Comparison of ENCODE assay signal across 24 cellular contexts in the genomic region with DNA sequence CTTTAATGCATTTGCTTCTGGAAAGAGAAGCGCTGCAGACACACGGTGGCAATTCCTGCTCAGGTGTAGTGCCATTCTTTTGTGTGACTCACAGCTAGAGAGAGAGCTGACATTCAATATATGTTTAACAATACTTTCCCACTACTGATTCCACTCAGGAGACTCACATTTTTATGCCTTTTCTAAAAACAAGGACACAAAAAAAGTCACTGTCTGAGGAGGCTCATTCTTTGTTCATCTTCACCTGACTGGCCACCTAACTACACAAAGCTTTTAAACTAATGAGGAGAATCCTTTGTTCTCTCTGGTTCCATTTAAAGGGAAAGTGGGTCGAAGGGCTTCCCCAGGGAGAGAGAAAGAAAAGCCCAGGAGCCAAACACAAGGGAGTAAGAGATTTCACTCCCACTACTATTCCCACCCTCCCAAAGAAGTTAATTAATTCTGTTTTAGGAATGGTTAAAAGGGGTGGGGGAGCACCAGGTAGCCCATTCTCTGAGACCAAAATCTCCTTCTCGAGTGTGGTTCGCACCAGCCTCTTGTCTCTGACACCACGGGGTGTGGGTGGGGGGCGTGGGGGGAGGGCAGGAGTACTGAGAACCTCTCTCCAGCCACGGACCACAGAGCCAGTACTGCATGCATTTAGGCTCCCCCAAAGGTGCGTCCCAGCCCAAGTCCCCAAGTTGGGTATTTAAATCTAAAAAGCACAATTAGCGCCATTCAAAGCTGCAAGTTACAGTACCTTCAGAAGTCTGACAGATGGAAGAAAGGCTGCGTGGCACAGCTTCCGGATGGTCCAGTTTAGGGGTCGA. TPM values are rescaled to one million over a fixed set of nuclear protein-coding genes. Genes with fewer than 3 reads are reported as not detected.
DNase-seq lines count a peak whose midpoint lies in the region; TF ChIP-seq lines count a peak whose summit lies in the region.
"Had no signal": no experiment of that assay in that cellular context is flagged by ENCODE, and none has a peak within 500 bp of the region (broad histone marks: within the 10 kb centered on the region; RNA-seq: fewer than 3 reads in every experiment).

No MANE protein-coding gene starts in this region.

- no peak for TF ChIP-seq POLR2A in transverse colon (IDR thresholded peaks at IDR 0.05)

- H3K9me3 Mint-ChIP-seq in H9, result peaks cover 1 to 2% of the 10 kb centered on the region in 2 experiments; a peak in 2 of 5 replicates
- H3K9me3 Mint-ChIP-seq: activated CD4-positive, alpha-beta memory T cell treated with anti-CD3 and anti-CD28 coated beads for 36 hours; activated naive CD8-positive, alpha-beta T cell treated with anti-CD3 and anti-CD28 coated beads, Interleukin-2, amount 50 U/mL, for 24 hours had no signal

- no peak overlapping the region for H4K5ac ChIP-seq in H9 (ENCODE audit: insufficient read length, low read depth, low read length)

- no peak overlapping the region for H2BK20ac ChIP-seq in H9 (ENCODE audit: low read depth, low read length, poor library complexity, severe bottlenecking)

- H4K91ac ChIP-seq in H9 (ENCODE audit: insufficient read length, low read depth, low read length) (no peak overlapping the region), trophoblast cell (ENCODE audit: low read depth, low read length) (no peak overlapping the region)

- peak overlapping the region; percentile 78 to 86 for H3K4me3 Mint-ChIP-seq in H9
- H3K4me3 Mint-ChIP-seq: activated CD4-positive, alpha-beta memory T cell treated with anti-CD3 and anti-CD28 coated beads for 36 hours; activated naive CD8-positive, alpha-beta T cell treated with anti-CD3 and anti-CD28 coated beads, Interleukin-2, amount 50 U/mL, for 24 hours had no signal

- H3K56ac ChIP-seq in H9 (ENCODE audit: insufficient read length, low read depth, low read length), result no peak overlapping the region

- no peaks in the 10 kb centered on the region for H3K79me2 ChIP-seq in H9 (ENCODE audit: insufficient read depth, low read length)
- no peaks in the 10 kb centered on the region for H3K79me2 ChIP-seq in trophoblast cell (ENCODE audit: control insufficient read depth, insufficient read depth, low read length, poor library complexity)

- H2AFZ ChIP-seq in H9 (ENCODE audit: low read length), result no peak overlapping the region
- H2AFZ ChIP-seq in trophoblast cell (ENCODE audit: insufficient read depth, low read length, poor library complexity), result no peak overlapping the region

- H3K36me3 ChIP-seq in trophoblast cell (ENCODE audit: control insufficient read depth in 1 of 2, insufficient read depth in 2 of 2, low read length in 2 of 2) (no peaks in the 10 kb centered on the region), transverse colon (no peaks in the 10 kb centered on the region)
- H3K36me3 ChIP-seq: HAP-1, MG63, stomach had no signal

- H2BK5ac ChIP-seq in H9 (ENCODE audit: insufficient read length, low read length) (no peak overlapping the region), trophoblast cell (ENCODE audit: low read depth, low read length, poor library complexity) (no peak overlapping the region)

- H3K23me2 ChIP-seq in H9 (ENCODE audit: insufficient read length, low read depth, low read length, poor library complexity, severe bottlenecking), result peaks cover 20% of the 10 kb centered on the region

- no peak for TF ChIP-seq EP300 in transverse colon (IDR thresholded peaks at IDR 0.05; ENCODE audit: low read depth)

- H3K27ac Mint-ChIP-seq in H9, result peak overlapping the region; percentile 94 to 99 (median 98)
- H3K27ac Mint-ChIP-seq: activated CD4-positive, alpha-beta memory T cell treated with anti-CD3 and anti-CD28 coated beads for 36 hours; activated naive CD8-positive, alpha-beta T cell treated with anti-CD3 and anti-CD28 coated beads, Interleukin-2, amount 50 U/mL, for 24 hours had no signal

- no peak overlapping the region for H3K23ac ChIP-seq in H9 (ENCODE audit: insufficient read length, low read depth, low read length)
- H3K23ac ChIP-seq in trophoblast cell (ENCODE audit: low read length), result no peak overlapping the region

- H3K4me2 ChIP-seq in H9 (ENCODE audit: insufficient read depth, insufficient read length, low read length) (peak overlapping the region; percentile 73), trophoblast cell (ENCODE audit: low read length) (peak overlapping the region; percentile 48)

- peak overlapping the region; percentile 63; the same call in 1 of the 2 replicates for H3K4me3 ChIP-seq in iPS-18c (ENCODE audit: insufficient read depth, low read depth, low read length)
- no peak overlapping the region for H3K4me3 ChIP-seq in trophoblast cell (ENCODE audit: low read depth, low read length)
- H3K4me3 ChIP-seq in transverse colon, result no peak overlapping the region
- H3K4me3 ChIP-seq: body of pancreas, HAP-1, K562, MG63, stomach had no signal

- H3K9me3 ChIP-seq in H9 (ENCODE audit: control insufficient read depth, low read depth, low read length), result no peaks in the 10 kb centered on the region
- H3K9me3 ChIP-seq in iPS-18c (ENCODE audit: control insufficient read depth, insufficient read depth, low read length), result no peaks in the 10 kb centered on the region
- no peaks in the 10 kb centered on the region for H3K9me3 ChIP-seq in trophoblast cell (ENCODE audit: insufficient read depth, low read depth, low read length)
- H3K9me3 ChIP-seq in transverse colon, result no peaks in the 10 kb centered on the region
- H3K9me3 ChIP-seq: body of pancreas, HAP-1, MG63, stomach had no signal

- H4K12ac ChIP-seq in trophoblast cell (ENCODE audit: low read depth, low read length), result no peak overlapping the region

- H3K14ac ChIP-seq in H9 (ENCODE audit: insufficient read depth, low read length) (peak overlapping the region; percentile 19; the same call in 1 of the 2 replicates), trophoblast cell (ENCODE audit: low read length) (no peak overlapping the region)

- H2BK15ac ChIP-seq in H9 (ENCODE audit: low read depth, low read length), result no peak overlapping the region

- H3T11ph ChIP-seq in H9 (ENCODE audit: low read length), result no peak overlapping the region

- H3K27me3 Mint-ChIP-seq in H9 (ENCODE audit: low read depth), result no peaks in the 10 kb centered on the region; the same call in 1 of the 2 replicates
- H3K27me3 Mint-ChIP-seq: activated naive CD8-positive, alpha-beta T cell treated with anti-CD3 and anti-CD28 coated beads, Interleukin-2, amount 50 U/mL, for 24 hours had no signal

- H3K9ac ChIP-seq in H9 (ENCODE audit: extremely low read depth, insufficient read length, low read length) (peak overlapping the region; percentile 41), trophoblast cell (ENCODE audit: low read length) (no peak overlapping the region)

- DNase-seq in H9 (peak; percentile 34), ecto neural progenitor cell (ENCODE audit: low spot score) (peak; percentile 55), trophoblast cell (no peak), transverse colon (no peak), NCI-H524 (lab: John Stamatoyannopoulos, UW) (no peak), NCI-H1048 (lab: John Stamatoyannopoulos, UW) (no peak), DMS114 treated with DMSO at 0.1 percent for 48 hours (lab: John Stamatoyannopoulos, UW; ENCODE audit: unreplicated experiment) (no peak)
- DNase-seq: activated CD4-positive, alpha-beta memory T cell treated with anti-CD3 and anti-CD28 coated beads for 36 hours; activated CD4-positive, CD25-positive, alpha-beta regulatory T cell; activated effector memory CD4-positive, alpha-beta T cell treated with anti-CD3 and anti-CD28 coated beads, Interleukin-2, amount 50 U/mL, for 16 hours; activated naive CD8-positive, alpha-beta T cell treated with anti-CD3 and anti-CD28 coated beads, Interleukin-2, amount 50 U/mL, for 24 hours; body of pancreas; Calu3; MG63; NCI-H1694; NCI-H226; OCI-M1; stimulated activated CD4-positive, alpha-beta T cell treated with anti-CD3 and anti-CD28 coated beads, Interleukin-12 subunit alpha, Interleukin-12 subunit beta, amount 100 ng/mL, for 4 hours; stimulated activated CD4-positive, alpha-beta T cell treated with anti-CD3 and anti-CD28 coated beads, Interleukin-4, amount 100 ng/mL, for 4 hours; stomach had no signal

- H3K36me3 Mint-ChIP-seq in H9 (ENCODE audit: insufficient read depth in 1 of 3, low read depth in 3 of 3), result peaks cover 2 to 6% (median 2%) of the 10 kb centered on the region in 3 experiments; a peak in 4 of 7 replicates
- H3K36me3 Mint-ChIP-seq: activated CD4-positive, alpha-beta memory T cell treated with anti-CD3 and anti-CD28 coated beads for 36 hours had no signal

- H3K4ac ChIP-seq in H9 (ENCODE audit: low read depth, low read length) (no peak overlapping the region), trophoblast cell (ENCODE audit: low read depth, low read length) (no peak overlapping the region)

- H3K27ac ChIP-seq in H9 (ENCODE audit: insufficient read length, low read depth, low read length), result peak overlapping the region; percentile 97
- H3K27ac ChIP-seq in trophoblast cell (ENCODE audit: low read depth, low read length), result no peak overlapping the region
- H3K27ac ChIP-seq in transverse colon, result no peak overlapping the region
- H3K27ac ChIP-seq: body of pancreas, C4-2B, stomach had no signal

- intact Hi-C loops in transverse colon (cut with DNase I; ENCODE audit: low total_unique reads), result no loop called here

- peak overlapping the region; percentile 67 for H3K18ac ChIP-seq in H9 (ENCODE audit: insufficient read length, low read depth, low read length)
- H3K18ac ChIP-seq in trophoblast cell (ENCODE audit: low read length), result no peak overlapping the region

- WGBS in H9 (ENCODE audit: extremely low coverage, insufficient read length, low lambda C conversion rate), result no CpG with 5 or more reads among the region's 13 CpGs
- WGBS in trophoblast cell (ENCODE audit: extremely low coverage, insufficient coverage, insufficient read length), result no CpG with 5 or more reads among the region's 13 CpGs
- WGBS in transverse colon (ENCODE audit: low coverage in 1 of 2), 2 donors, result 54 to 60% methylated on average over 4 to 13 of the region's 13 CpGs

- H2BK12ac ChIP-seq in H9 (ENCODE audit: insufficient read length, low read depth, low read length) (no peak overlapping the region), trophoblast cell (ENCODE audit: low read length) (no peak overlapping the region)

- H4K8ac ChIP-seq in H9 (replicated peaks; ENCODE audit: insufficient read length, low read depth, low read length) (no peak overlapping the region), trophoblast cell (ENCODE audit: low read depth, low read length) (no peak overlapping the region)

- H2BK120ac ChIP-seq in H9 (ENCODE audit: low read depth, low read length, poor library complexity, severe bottlenecking) (no peak overlapping the region), trophoblast cell (ENCODE audit: insufficient read depth, low read length, poor library complexity) (no peak overlapping the region)

- H3K27me3 ChIP-seq in H9 (ENCODE audit: insufficient read depth, low read length) (no peaks in the 10 kb centered on the region), trophoblast cell (ENCODE audit: insufficient read depth, low read length) (no peaks in the 10 kb centered on the region), transverse colon (peaks cover 17% of the 10 kb centered on the region)
- H3K27me3 ChIP-seq: body of pancreas, MG63 had no signal

- peaks cover 77 to 82% of the 10 kb centered on the region in 2 experiments for H3K4me1 Mint-ChIP-seq in H9

- in situ Hi-C loops in transverse colon (cut with MboI; ENCODE audit: low pct_ligation_motif_present in 1 of 4, low pct_unique_long_range_greater_than_20kb in 1 of 4, low sequenced_read_pairs in 3 of 4), result no loop called here

- H3K4me1 ChIP-seq in H9 (ENCODE audit: insufficient read depth, low read length) (peaks cover 16% of the 10 kb centered on the region; the same call in 1 of the 2 replicates), trophoblast cell (ENCODE audit: control insufficient read depth in 1 of 2, insufficient read depth in 2 of 2, low read length in 2 of 2) (peaks cover 7 to 10% of the 10 kb centered on the region in 2 experiments), transverse colon (no peaks in the 10 kb centered on the region)
- H3K4me1 ChIP-seq: body of pancreas, HAP-1 had no signal

- TF ChIP-seq CTCF in H9 (conservative IDR thresholded peaks at IDR 0.05) (no peak), transverse colon (IDR thresholded peaks at IDR 0.05) (no peak)

- H2AK5ac ChIP-seq in H9 (ENCODE audit: insufficient read length, low read length), result no peak overlapping the region
- H2AK5ac ChIP-seq in trophoblast cell (ENCODE audit: low read length), result no peak overlapping the region

- no peaks in the 10 kb centered on the region for H3K79me1 ChIP-seq in H9 (ENCODE audit: insufficient read depth, low read depth, low read length, poor library complexity, severe bottlenecking)
- peaks cover 2% of the 10 kb centered on the region for H3K79me1 ChIP-seq in trophoblast cell (ENCODE audit: low read length)

- H4K20me1 ChIP-seq in H9 (ENCODE audit: control insufficient read depth, insufficient read depth, insufficient read length), result no peaks in the 10 kb centered on the region

RNA-seq across cellular contexts. Expression of a gene that starts 0.8 kb away (rescaled TPM):
- total RNA-seq in H9 (2021) (7.7 and 10.3 TPM in 2 replicates), transverse colon (1 to 10 TPM in 1 of 4 donors, under 1 TPM in 3; 0.16 to 1.2 (median 0.32) TPM)
- polyA plus RNA-seq in trophoblast cell (2013), result 0.42 and 0.46 TPM in 2 replicates
- total RNA-seq: activated CD4-positive, alpha-beta memory T cell treated with anti-CD3 and anti-CD28 coated beads for 36 hours; Calu3 had no signal
- polyA plus RNA-seq: K562 had no signal

Comparison
In these comparisons a context has a peak if more than half of its experiments do, and no peak if none do; other contexts are left out.
1. DNase-seq: peak in H9 (single experiment) and ecto neural progenitor cell (single experiment); none in trophoblast cell (0 of 2), transverse colon (single experiment), NCI-H524 (0 of 2), NCI-H1048 (single experiment) and DMS114 treated with DMSO at 0.1 percent for 48 hours (single experiment).